ENCODE assay signal across 21 cellular contexts in genomic region chr13:49840266-49840665, GRCh38. TPM values are rescaled to one million over a fixed set of nuclear protein-coding genes. Genes with fewer than 3 reads are reported as not detected.
DNase-seq lines count a peak whose midpoint lies in the region; ATAC-seq and TF ChIP-seq lines count a peak whose summit lies in the region.
"Had no signal": no experiment of that assay in that cellular context is flagged by ENCODE, and none has a peak within 500 bp of the region (broad histone marks: within the 10 kb centered on the region; RNA-seq: fewer than 3 reads in every experiment).

No MANE protein-coding gene starts in this region.

- H3K4me3 ChIP-seq in GM23248 (no peak overlapping the region), colonic mucosa (no peak overlapping the region)
- H3K4me3 ChIP-seq: GM12878, skin epidermis, thyroid gland had no signal

- H3K79me2 ChIP-seq in GM23248 (ENCODE audit: insufficient read depth): no peaks in the 10 kb centered on the region

- no peak overlapping the region for H2AFZ ChIP-seq in GM23248

- intact Hi-C loops in dendritic cell treated with granulocyte-macrophage colony-stimulating factor and Interleukin-4, amounts not matched to agents 40 ng/mL and 50 ng/mL, for 4 days (cut with micrococcal nuclease): no loop called here
- intact Hi-C loops in colonic mucosa (cut with DNase I): no loop called here

- H3F3A ChIP-seq in GM23248 (ENCODE audit: insufficient read depth): 0 out of 2 replicates have a peak, but pooled peaks cover 5% of the 10 kb centered on the region

- no peaks in the 10 kb centered on the region for H3K9me3 Mint-ChIP-seq in dendritic cell treated with granulocyte-macrophage colony-stimulating factor and Interleukin-4, amounts not matched to agents 40 ng/mL and 50 ng/mL, for 4 days
- H3K9me3 Mint-ChIP-seq: activated T-cell treated with anti-CD3 and anti-CD28 coated beads, Interleukin-2, amount 50 U/mL, for 4 hours; memory B cell; naive thymus-derived CD8-positive, alpha-beta T cell had no signal

- peaks cover 30% of the 10 kb centered on the region for H3K4me1 Mint-ChIP-seq in dendritic cell treated with granulocyte-macrophage colony-stimulating factor and Interleukin-4, amounts not matched to agents 40 ng/mL and 50 ng/mL, for 4 days (ENCODE audit: low read depth)
- H3K4me1 Mint-ChIP-seq: memory B cell had no signal

- no peaks in the 10 kb centered on the region for H3K9me2 ChIP-seq in GM23248 (ENCODE audit: insufficient read depth)

- H3K27me3 ChIP-seq in GM23248 (replicated peaks; ENCODE audit: insufficient read depth): no peaks in the 10 kb centered on the region
- no peaks in the 10 kb centered on the region for H3K27me3 ChIP-seq in colonic mucosa
- H3K27me3 ChIP-seq: brain microvascular endothelial cell, thyroid gland had no signal

- no peaks in the 10 kb centered on the region for H3K27me3 Mint-ChIP-seq in dendritic cell treated with granulocyte-macrophage colony-stimulating factor and Interleukin-4, amounts not matched to agents 40 ng/mL and 50 ng/mL, for 4 days
- H3K27me3 Mint-ChIP-seq: activated naive CD8-positive, alpha-beta T cell; memory B cell had no signal

- TF ChIP-seq CTCF in GM13977 (IDR thresholded peaks at IDR 0.05; ENCODE audit: extremely low read depth, insufficient read depth, missing control alignments) (no peak), colonic mucosa (IDR thresholded peaks at IDR 0.05) (no peak)

- H3K36me3 ChIP-seq in GM23248 (ENCODE audit: low read depth): no peaks in the 10 kb centered on the region
- H3K36me3 ChIP-seq in colonic mucosa: no peaks in the 10 kb centered on the region
- H3K36me3 ChIP-seq: brain microvascular endothelial cell, thyroid gland had no signal

- H3K9me3 ChIP-seq in GM23248 (ENCODE audit: low read depth) (no peaks in the 10 kb centered on the region), colonic mucosa (no peaks in the 10 kb centered on the region)
- H3K9me3 ChIP-seq: thyroid gland had no signal

- H4K20me1 ChIP-seq in GM23248 (ENCODE audit: insufficient read depth): no peaks in the 10 kb centered on the region

- in situ Hi-C loops in GM23248 (cut with MboI) (loop anchor here (10.0 kb wide), 1 partner anchor 165 kb away; no protein-coding TSS in a partner anchor), GM13977 (cut with MboI; ENCODE audit: low pct_unique_long_range_greater_than_20kb, low sequenced_read_pairs, unreplicated experiment) (loop anchor here (10.0 to 25.0 kb wide), 2 partner anchors 185 to 528 kb away; no protein-coding TSS in a partner anchor)

- no peak overlapping the region for H3K9ac ChIP-seq in GM23248
- H3K9ac ChIP-seq in colonic mucosa (ENCODE audit: low read depth in 2 of 2, low read length in 2 of 2): no peak overlapping the region

- DNase-seq in AG20443 (ENCODE audit: low spot score) (peak; percentile 29), GM23248 (peak; percentile 31), NOMO-1 (lab: John Stamatoyannopoulos, UW; ENCODE audit: unreplicated experiment in 2 of 2) (peak; percentile 20 to 36), GM13977 (ENCODE audit: low spot score) (no peak), colonic mucosa (no peak)
- no peak for DNase-seq in activated CD8-positive, alpha-beta memory T cell treated with anti-CD3 and anti-CD28 coated beads, Interleukin-2, amount 50 U/mL, for 4 hours
- DNase-seq: activated CD4-positive, alpha-beta T cell treated with anti-CD3 and anti-CD28 coated beads, Interleukin-2, amount 50 U/mL, for 4 hours; activated T-cell treated with anti-CD3 and anti-CD28 coated beads, Interleukin-2, amount 50 U/mL, for 4 hours; brain microvascular endothelial cell; glutamatergic neuron; Kasumi-1; naive thymus-derived CD8-positive, alpha-beta T cell; NCI-H187; NCI-H526 treated with DMSO at 0.1 percent for 48 hours; thyroid gland had no signal

- no peak overlapping the region for H3K4me2 ChIP-seq in GM23248 (ENCODE audit: unreplicated experiment)

- 77 to 88% methylated on average over 4 of the region's 4 CpGs for WGBS in GM23248 (ENCODE audit: low coverage in 1 of 2, low lambda C conversion rate in 2 of 2, missing lambda C conversion rate in 2 of 2), 2 experiments

- H3K27ac Mint-ChIP-seq in dendritic cell treated with granulocyte-macrophage colony-stimulating factor and Interleukin-4, amounts not matched to agents 40 ng/mL and 50 ng/mL, for 4 days: peak overlapping the region; percentile 59
- H3K27ac Mint-ChIP-seq: activated naive CD8-positive, alpha-beta T cell; memory B cell; naive thymus-derived CD8-positive, alpha-beta T cell had no signal

- no peak for ATAC-seq in HG02642 (IDR thresholded peaks at IDR 0.05; ENCODE audit: poor library complexity, unreplicated experiment)
- ATAC-seq: activated T-cell treated with anti-CD3 and anti-CD28 coated beads, Interleukin-2, amount 50 U/mL, for 4 hours; GM12878; naive thymus-derived CD8-positive, alpha-beta T cell had no signal

- H3K4me3 Mint-ChIP-seq in dendritic cell treated with granulocyte-macrophage colony-stimulating factor and Interleukin-4, amounts not matched to agents 40 ng/mL and 50 ng/mL, for 4 days: no peak overlapping the region
- H3K4me3 Mint-ChIP-seq: activated naive CD8-positive, alpha-beta T cell; activated T-cell treated with anti-CD3 and anti-CD28 coated beads, Interleukin-2, amount 50 U/mL, for 4 hours; memory B cell; naive thymus-derived CD8-positive, alpha-beta T cell had no signal

- H3K4me1 ChIP-seq in GM23248 (ENCODE audit: insufficient read depth) (peaks cover 8% of the 10 kb centered on the region), colonic mucosa (no peaks in the 10 kb centered on the region)
- H3K4me1 ChIP-seq: thyroid gland had no signal

- no peaks in the 10 kb centered on the region for H3K36me3 Mint-ChIP-seq in dendritic cell treated with granulocyte-macrophage colony-stimulating factor and Interleukin-4, amounts not matched to agents 40 ng/mL and 50 ng/mL, for 4 days (ENCODE audit: low read depth)
- H3K36me3 Mint-ChIP-seq: activated naive CD8-positive, alpha-beta T cell; memory B cell; naive thymus-derived CD8-positive, alpha-beta T cell had no signal

- H3K27ac ChIP-seq in GM23248 (no peak overlapping the region), colonic mucosa (no peak overlapping the region)
- H3K27ac ChIP-seq: brain microvascular endothelial cell, skin epidermis, thyroid gland had no signal

RNA-seq across cellular contexts. Expression of gene KPNA3, which starts 47.8 kb away (rescaled TPM):
- 33.0 and 36.4 TPM in 2 replicates for total RNA-seq in GM23248 (2014; rRNA removed; shearing (Covaris generic))
- 29.8 and 34.9 TPM in 2 replicates for polyA plus RNA-seq in GM23248 (2016; fragmentation: Nextera tagmentation; extraction: Ambion mirVana)
- 10 to 100 TPM; 28.9 to 31.3 TPM for total RNA-seq in colonic mucosa

Comparison
In these comparisons a context has a peak if more than half of its experiments do, and no peak if none do; other contexts are left out.
1. DNase-seq: peak in AG20443 (single experiment), GM23248 (single experiment) and NOMO-1 (2 of 2); none in GM13977 (single experiment), activated CD8-positive, alpha-beta memory T cell treated with anti-CD3 and anti-CD28 coated beads, Interleukin-2, amount 50 U/mL, for 4 hours (single experiment) and colonic mucosa (single experiment).